ENCODE assay signal across 36 cellular contexts in genomic region chr13:54591540-54591939, GRCh38.
"Had no signal": no experiment of that assay in that cellular context is flagged by ENCODE, and none has a peak within 500 bp of the region (broad histone marks: within the 10 kb centered on the region; RNA-seq: fewer than 3 reads in every experiment).

No MANE protein-coding gene starts in this region.

- H3K36me3 Mint-ChIP-seq: activated naive CD4-positive, alpha-beta T cell treated with anti-CD3 and anti-CD28 coated beads, Interleukin-2, amount 10 ng/mL, durations not matched to agents 7 days and 5 days; activated naive CD4-positive, alpha-beta T cell treated with anti-CD3 and anti-CD28 coated beads, Interleukin-2, amount 50 U/mL, for 24 hours; activated naive CD8-positive, alpha-beta T cell; activated naive CD8-positive, alpha-beta T cell treated with anti-CD3 and anti-CD28 coated beads, Interleukin-2, amount 10 ng/mL, durations not matched to agents 7 days and 5 days; brain had no signal

- DNase-seq: activated effector memory CD4-positive, alpha-beta T cell treated with anti-CD3 and anti-CD28 coated beads, Interleukin-2, amount 50 U/mL, for 16 hours; activated effector memory CD4-positive, alpha-beta T cell treated with Interleukin-2 at 50 U/mL for 16 hours; activated gamma-delta T cell; activated gamma-delta T cell treated with Interleukin-2 at 50 U/mL for 16 hours; activated naive CD4-positive, alpha-beta T cell; activated naive CD4-positive, alpha-beta T cell treated with anti-CD3 and anti-CD28 coated beads for 36 hours; activated naive CD4-positive, alpha-beta T cell treated with anti-CD3 and anti-CD28 coated beads, Interleukin-2, amount 10 ng/mL, durations not matched to agents 7 days and 5 days; activated naive CD4-positive, alpha-beta T cell treated with anti-CD3 and anti-CD28 coated beads, Interleukin-2, amount 50 U/mL, for 16 hours; activated naive CD4-positive, alpha-beta T cell treated with Interleukin-2 at 50 U/mL for 16 hours; activated naive CD8-positive, alpha-beta T cell treated with anti-CD3 and anti-CD28 coated beads, Interleukin-2, amount 10 ng/mL, durations not matched to agents 7 days and 5 days; activated naive CD8-positive, alpha-beta T cell treated with anti-CD3 and anti-CD28 coated beads, Interleukin-2, amount 50 U/mL, for 24 hours; activated T-cell treated with anti-CD3 and anti-CD28 coated beads, Interleukin-2, amount 50 U/mL, for 1 hour; activated T-cell treated with anti-CD3 and anti-CD28 coated beads, Interleukin-2, amount 50 U/mL, for 24 hours; activated T-cell treated with anti-CD3 and anti-CD28 coated beads, Interleukin-2, amount 50 U/mL, for 4 hours; activated T-cell treated with anti-CD3 and anti-CD28 coated beads, Interleukin-2, amount 50 U/mL, for 48 hours; activated T-cell treated with anti-CD3 and anti-CD28 coated beads, Interleukin-2, amount 50 U/mL, for 72 hours; adrenal gland; amniotic stem cell; amygdala; anterior cingulate cortex; aorta; body of pancreas; brain microvascular endothelial cell; central memory CD4-positive, alpha-beta T cell; cerebellar nuclear complex had no signal

- H3K27ac Mint-ChIP-seq: activated naive CD4-positive, alpha-beta T cell treated with anti-CD3 and anti-CD28 coated beads for 36 hours; activated naive CD4-positive, alpha-beta T cell treated with anti-CD3 and anti-CD28 coated beads, Interleukin-2, amount 10 ng/mL, durations not matched to agents 7 days and 5 days; activated naive CD4-positive, alpha-beta T cell treated with anti-CD3 and anti-CD28 coated beads, Interleukin-2, amount 50 U/mL, for 24 hours; activated naive CD4-positive, alpha-beta T cell treated with anti-CD3 and anti-CD28 coated beads, Interleukin-2, amount 50 U/mL, for 72 hours; activated naive CD8-positive, alpha-beta T cell; activated naive CD8-positive, alpha-beta T cell treated with anti-CD3 and anti-CD28 coated beads, Interleukin-2, amount 10 ng/mL, durations not matched to agents 7 days and 5 days; activated naive CD8-positive, alpha-beta T cell treated with anti-CD3 and anti-CD28 coated beads, Interleukin-2, amount 50 U/mL, for 24 hours; activated T-cell treated with anti-CD3 and anti-CD28 coated beads, Interleukin-2, amount 50 U/mL, for 24 hours; activated T-cell treated with anti-CD3 and anti-CD28 coated beads, Interleukin-2, amount 50 U/mL, for 72 hours; activated T-helper 1 cell treated with anti-CD3 and anti-CD28 coated beads, Interleukin-12 subunit alpha, Interleukin-12 subunit beta, Interleukin-2, Interleukin-4 antibody, amounts not matched to agents 30 ng/mL and 10 ng/mL and 1 ng/mL, durations not matched to agents 14 hours and 24 hours and 36 hours; activated T-helper 17 cell treated with anti-CD3 and anti-CD28 coated beads, Interleukin-2, amount 50 U/mL, for 72 hours; activated T-helper 2 cell treated with anti-CD3 and anti-CD28 coated beads, Interferon-gamma antibody, Interleukin-2, Interleukin-4, amounts not matched to agents 10 μg/mL and 5 μg/mL and 100 μg/mL, durations not matched to agents 14 hours and 24 hours and 36 hours; brain had no signal

- H3K36me3 ChIP-seq: adrenal gland, ascending aorta, brain microvascular endothelial cell, breast epithelium, cardiac muscle cell had no signal

- H3K27me3 ChIP-seq: adrenal gland, ascending aorta, body of pancreas, brain microvascular endothelial cell, breast epithelium, cardiac muscle cell had no signal

- ATAC-seq: activated naive CD4-positive, alpha-beta T cell treated with anti-CD3 and anti-CD28 coated beads, Interleukin-2, amount 50 U/mL, for 72 hours; activated naive CD8-positive, alpha-beta T cell treated with anti-CD3 and anti-CD28 coated beads, Interleukin-2, amount 50 U/mL, for 24 hours; activated T-cell treated with anti-CD3 and anti-CD28 coated beads, Interleukin-2, amount 50 U/mL, for 4 hours; activated T-cell treated with anti-CD3 and anti-CD28 coated beads, Interleukin-2, amount 50 U/mL, for 72 hours; activated T-helper 17 cell treated with anti-CD3 and anti-CD28 coated beads, Interleukin-2, amount 50 U/mL, for 72 hours; body of pancreas had no signal

- H3K4me1 Mint-ChIP-seq: activated naive CD4-positive, alpha-beta T cell treated with anti-CD3 and anti-CD28 coated beads, Interleukin-2, amount 10 ng/mL, durations not matched to agents 7 days and 5 days; activated naive CD4-positive, alpha-beta T cell treated with anti-CD3 and anti-CD28 coated beads, Interleukin-2, amount 50 U/mL, for 24 hours; activated naive CD8-positive, alpha-beta T cell treated with anti-CD3 and anti-CD28 coated beads, Interleukin-2, amount 10 ng/mL, durations not matched to agents 7 days and 5 days; activated naive CD8-positive, alpha-beta T cell treated with anti-CD3 and anti-CD28 coated beads, Interleukin-2, amount 50 U/mL, for 24 hours; activated T-helper 17 cell treated with anti-CD3 and anti-CD28 coated beads, Interleukin-2, amount 50 U/mL, for 72 hours; brain; central memory CD8-positive, alpha-beta T cell had no signal

- H3K4me3 ChIP-seq: adrenal gland, ascending aorta, body of pancreas, breast epithelium, cardiac muscle cell had no signal

- H3K27me3 Mint-ChIP-seq: activated naive CD4-positive, alpha-beta T cell treated with anti-CD3 and anti-CD28 coated beads, Interleukin-2, amount 10 ng/mL, durations not matched to agents 7 days and 5 days; activated naive CD4-positive, alpha-beta T cell treated with anti-CD3 and anti-CD28 coated beads, Interleukin-2, amount 50 U/mL, for 24 hours; activated naive CD8-positive, alpha-beta T cell; activated naive CD8-positive, alpha-beta T cell treated with anti-CD3 and anti-CD28 coated beads, Interleukin-2, amount 10 ng/mL, durations not matched to agents 7 days and 5 days; activated naive CD8-positive, alpha-beta T cell treated with anti-CD3 and anti-CD28 coated beads, Interleukin-2, amount 50 U/mL, for 24 hours; activated T-cell treated with anti-CD3 and anti-CD28 coated beads, Interleukin-2, amount 50 U/mL, for 24 hours; activated T-helper 17 cell treated with anti-CD3 and anti-CD28 coated beads, Interleukin-2, amount 50 U/mL, for 72 hours; central memory CD8-positive, alpha-beta T cell had no signal

- H3K4me3 Mint-ChIP-seq: activated naive CD4-positive, alpha-beta T cell treated with anti-CD3 and anti-CD28 coated beads for 36 hours; activated naive CD4-positive, alpha-beta T cell treated with anti-CD3 and anti-CD28 coated beads, Interleukin-2, amount 10 ng/mL, durations not matched to agents 7 days and 5 days; activated naive CD4-positive, alpha-beta T cell treated with anti-CD3 and anti-CD28 coated beads, Interleukin-2, amount 50 U/mL, for 24 hours; activated naive CD8-positive, alpha-beta T cell; activated naive CD8-positive, alpha-beta T cell treated with anti-CD3 and anti-CD28 coated beads, Interleukin-2, amount 10 ng/mL, durations not matched to agents 7 days and 5 days; activated naive CD8-positive, alpha-beta T cell treated with anti-CD3 and anti-CD28 coated beads, Interleukin-2, amount 50 U/mL, for 24 hours; activated T-cell treated with anti-CD3 and anti-CD28 coated beads, Interleukin-2, amount 50 U/mL, for 24 hours; activated T-cell treated with anti-CD3 and anti-CD28 coated beads, Interleukin-2, amount 50 U/mL, for 4 hours; activated T-cell treated with anti-CD3 and anti-CD28 coated beads, Interleukin-2, amount 50 U/mL, for 72 hours; activated T-helper 1 cell treated with anti-CD3 and anti-CD28 coated beads, Interleukin-12 subunit alpha, Interleukin-12 subunit beta, Interleukin-2, Interleukin-4 antibody, amounts not matched to agents 30 ng/mL and 10 ng/mL and 1 ng/mL, durations not matched to agents 14 hours and 24 hours and 36 hours; activated T-helper 17 cell treated with anti-CD3 and anti-CD28 coated beads, Interleukin-2, amount 50 U/mL, for 72 hours; brain; central memory CD8-positive, alpha-beta T cell had no signal

- H3K9me3 ChIP-seq: adrenal gland, ascending aorta, body of pancreas, breast epithelium had no signal

- H3K4me1 ChIP-seq: adrenal gland, ascending aorta, body of pancreas, breast epithelium had no signal
